ENCODE assay signal across 11 cellular contexts in the genomic region with DNA sequence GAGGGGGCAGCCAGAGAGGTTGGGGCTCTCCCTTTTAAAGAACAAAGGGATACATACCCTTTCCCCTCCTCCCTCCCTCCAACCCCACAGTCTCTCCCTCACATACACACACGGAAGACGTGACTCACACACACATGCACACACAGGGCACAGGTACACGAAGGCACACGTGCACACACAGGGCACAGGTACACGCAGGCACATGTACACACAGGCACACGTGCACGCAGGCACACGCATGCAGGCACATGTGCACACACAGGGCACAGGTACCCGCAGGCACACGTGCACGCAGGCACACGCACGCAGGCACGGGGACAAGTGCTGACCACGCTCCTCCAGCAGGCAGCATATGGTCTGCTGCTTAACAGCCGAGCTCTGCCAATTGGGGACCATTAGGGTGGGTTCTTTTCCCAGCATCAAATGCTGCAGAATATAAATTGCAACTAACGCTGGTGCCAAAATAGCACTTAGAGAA. TPM values are rescaled to one million over a fixed set of nuclear protein-coding genes. Genes with fewer than 3 reads are reported as not detected.
DNase-seq lines count a peak whose midpoint lies in the region; ATAC-seq and TF ChIP-seq lines count a peak whose summit lies in the region.
"Had no signal": no experiment of that assay in that cellular context is flagged by ENCODE, and none has a peak within 500 bp of the region (broad histone marks: within the 10 kb centered on the region; RNA-seq: fewer than 3 reads in every experiment).

No MANE protein-coding gene starts in this region.

- no peak overlapping the region for H2BK5ac ChIP-seq in mesendoderm (ENCODE audit: low read length)

- H3K36me3 Mint-ChIP-seq in activated naive CD4-positive, alpha-beta T cell treated with anti-CD3 and anti-CD28 coated beads, Interleukin-2, amount 50 U/mL, for 72 hours: no peaks in the 10 kb centered on the region
- no peaks in the 10 kb centered on the region for H3K36me3 Mint-ChIP-seq in activated naive CD8-positive, alpha-beta T cell treated with anti-CD3 and anti-CD28 coated beads, Interleukin-2, amount 50 U/mL, for 24 hours (ENCODE audit: low read depth)
- H3K36me3 Mint-ChIP-seq in activated T-cell treated with anti-CD3 and anti-CD28 coated beads, Interleukin-2, amount 50 U/mL, for 72 hours (ENCODE audit: insufficient read depth in 2 of 2): no peaks in the 10 kb centered on the region

- H3K4me3 ChIP-seq in mesendoderm (ENCODE audit: low read length) (no peak overlapping the region), tibial artery (peak overlapping the region; percentile 39 to 53)
- H3K4me3 ChIP-seq: MG63, ovary had no signal

- H3K9me3 ChIP-seq in tibial artery: no peaks in the 10 kb centered on the region
- H3K9me3 ChIP-seq: MG63, ovary had no signal

- peak overlapping the region; percentile 53 for H3K4me3 Mint-ChIP-seq in activated naive CD8-positive, alpha-beta T cell treated with anti-CD3 and anti-CD28 coated beads, Interleukin-2, amount 50 U/mL, for 24 hours
- H3K4me3 Mint-ChIP-seq in activated T-cell treated with anti-CD3 and anti-CD28 coated beads, Interleukin-2, amount 50 U/mL, for 72 hours: no peak overlapping the region
- H3K4me3 Mint-ChIP-seq: activated naive CD4-positive, alpha-beta T cell treated with anti-CD3 and anti-CD28 coated beads for 36 hours had no signal

- H3K79me2 ChIP-seq in mesendoderm (ENCODE audit: control insufficient read depth, insufficient read depth, low read length): no peaks in the 10 kb centered on the region

- H2BK120ac ChIP-seq in mesendoderm (ENCODE audit: low read depth, low read length): no peak overlapping the region

- H3K9ac ChIP-seq in mesendoderm (ENCODE audit: low read length): peak overlapping the region; percentile 56

- ATAC-seq in activated naive CD4-positive, alpha-beta T cell treated with anti-CD3 and anti-CD28 coated beads, Interleukin-2, amount 50 U/mL, for 72 hours: peak; percentile 10 to 16
- peak; percentile 53 for ATAC-seq in activated naive CD8-positive, alpha-beta T cell treated with anti-CD3 and anti-CD28 coated beads, Interleukin-2, amount 50 U/mL, for 24 hours
- no peak for ATAC-seq in activated T-cell treated with anti-CD3 and anti-CD28 coated beads, Interleukin-2, amount 50 U/mL, for 72 hours (replicated peaks in 1 of 2)

- no peak overlapping the region for H3K23ac ChIP-seq in mesendoderm (ENCODE audit: low read length)

- intact Hi-C loops in tibial artery (cut with DNase I; ENCODE audit: low total_unique reads): no loop called here

- H3K79me1 ChIP-seq in mesendoderm (ENCODE audit: low read length): no peaks in the 10 kb centered on the region

- H3K4me1 Mint-ChIP-seq in activated naive CD8-positive, alpha-beta T cell treated with anti-CD3 and anti-CD28 coated beads, Interleukin-2, amount 50 U/mL, for 24 hours: peaks cover 12% of the 10 kb centered on the region
- H3K4me1 Mint-ChIP-seq in activated T-cell treated with anti-CD3 and anti-CD28 coated beads, Interleukin-2, amount 50 U/mL, for 72 hours (ENCODE audit: low read depth): peaks cover 7% of the 10 kb centered on the region

- no peak overlapping the region for H3K4ac ChIP-seq in mesendoderm (ENCODE audit: low read depth, low read length)

- H4K5ac ChIP-seq in mesendoderm (ENCODE audit: low read length): no peak overlapping the region

- no peak overlapping the region for H2BK15ac ChIP-seq in mesendoderm (replicated peaks; ENCODE audit: low read depth)

- no peak overlapping the region for H4K8ac ChIP-seq in mesendoderm (ENCODE audit: low read depth, low read length)

- TF ChIP-seq CTCF in tibial artery (IDR thresholded peaks at IDR 0.05): no peak

- DNase-seq in activated naive CD4-positive, alpha-beta T cell treated with anti-CD3 and anti-CD28 coated beads, Interleukin-2, amount 50 U/mL, for 72 hours (ENCODE audit: low spot score in 2 of 2): no peak
- DNase-seq in activated naive CD4-positive, alpha-beta T cell (lab: John Stamatoyannopoulos, UW): no peak
- DNase-seq in activated naive CD8-positive, alpha-beta T cell treated with anti-CD3 and anti-CD28 coated beads, Interleukin-2, amount 50 U/mL, for 24 hours: no peak
- DNase-seq in mesendoderm: no peak
- DNase-seq in tibial artery: no peak
- DNase-seq in NCI-H345 treated with DMSO at 0.1 percent for 48 hours (lab: John Stamatoyannopoulos, UW; ENCODE audit: unreplicated experiment): no peak
- no peak for DNase-seq in stimulated activated CD4-positive, alpha-beta T cell treated with anti-CD3 and anti-CD28 coated beads, Interleukin-15, amount 100 ng/mL, for 24 hours
- DNase-seq in activated T-cell treated with anti-CD3 and anti-CD28 coated beads, Interleukin-2, amount 50 U/mL, for 72 hours: no peak
- DNase-seq: activated naive CD4-positive, alpha-beta T cell treated with anti-CD3 and anti-CD28 coated beads for 36 hours; MG63; ovary had no signal

- no peaks in the 10 kb centered on the region for H3K27me3 Mint-ChIP-seq in activated naive CD8-positive, alpha-beta T cell treated with anti-CD3 and anti-CD28 coated beads, Interleukin-2, amount 50 U/mL, for 24 hours
- H3K27me3 Mint-ChIP-seq in activated T-cell treated with anti-CD3 and anti-CD28 coated beads, Interleukin-2, amount 50 U/mL, for 72 hours (ENCODE audit: low read depth): no peaks in the 10 kb centered on the region

- peak overlapping the region in 1 of 2 donors; percentile 55 for H3K27ac Mint-ChIP-seq in activated naive CD4-positive, alpha-beta T cell treated with anti-CD3 and anti-CD28 coated beads, Interleukin-2, amount 50 U/mL, for 72 hours
- no peak overlapping the region for H3K27ac Mint-ChIP-seq in activated naive CD8-positive, alpha-beta T cell treated with anti-CD3 and anti-CD28 coated beads, Interleukin-2, amount 50 U/mL, for 24 hours
- no peak overlapping the region for H3K27ac Mint-ChIP-seq in activated T-cell treated with anti-CD3 and anti-CD28 coated beads, Interleukin-2, amount 50 U/mL, for 72 hours
- H3K27ac Mint-ChIP-seq: activated naive CD4-positive, alpha-beta T cell treated with anti-CD3 and anti-CD28 coated beads for 36 hours had no signal

- H3K9me3 Mint-ChIP-seq in activated naive CD4-positive, alpha-beta T cell treated with anti-CD3 and anti-CD28 coated beads, Interleukin-2, amount 50 U/mL, for 72 hours: no peaks in the 10 kb centered on the region
- no peaks in the 10 kb centered on the region for H3K9me3 Mint-ChIP-seq in activated naive CD8-positive, alpha-beta T cell treated with anti-CD3 and anti-CD28 coated beads, Interleukin-2, amount 50 U/mL, for 24 hours
- H3K9me3 Mint-ChIP-seq in activated T-cell treated with anti-CD3 and anti-CD28 coated beads, Interleukin-2, amount 50 U/mL, for 72 hours: no peaks in the 10 kb centered on the region
- H3K9me3 Mint-ChIP-seq: activated naive CD4-positive, alpha-beta T cell treated with anti-CD3 and anti-CD28 coated beads for 36 hours had no signal

- H3K27ac ChIP-seq in mesendoderm (ENCODE audit: low read depth, low read length): no peak overlapping the region
- peak overlapping the region; percentile 24 to 52 for H3K27ac ChIP-seq in tibial artery
- H3K27ac ChIP-seq: ovary had no signal

- H3K4me1 ChIP-seq in mesendoderm (ENCODE audit: control insufficient read depth, low read depth, low read length): no peaks in the 10 kb centered on the region
- peaks cover 0 to 14% (median 12%) of the 10 kb centered on the region in 4 donors for H3K4me1 ChIP-seq in tibial artery

- H3K56ac ChIP-seq in mesendoderm (ENCODE audit: low read length): peak overlapping the region; percentile 83

- no peak overlapping the region for H3K18ac ChIP-seq in mesendoderm (ENCODE audit: low read length)

- H3K36me3 ChIP-seq in mesendoderm (ENCODE audit: control insufficient read depth, insufficient read depth, low read length) (no peaks in the 10 kb centered on the region), tibial artery (peaks cover 0 to 8% (median 0%) of the 10 kb centered on the region in 3 donors)
- H3K36me3 ChIP-seq: MG63, ovary had no signal

- no peak overlapping the region for H3K4me2 ChIP-seq in mesendoderm (ENCODE audit: low read length)

- no CpG with 5 or more reads among the region's 17 CpGs for WGBS in mesendoderm (ENCODE audit: extremely low coverage, insufficient coverage, low lambda C conversion rate)

- H3K27me3 ChIP-seq in mesendoderm (ENCODE audit: insufficient read depth, low read length, poor library complexity) (no peaks in the 10 kb centered on the region), tibial artery (no peaks in the 10 kb centered on the region)
- H3K27me3 ChIP-seq: MG63, ovary had no signal

- no peak overlapping the region for H2AK5ac ChIP-seq in mesendoderm (ENCODE audit: low read length)

RNA-seq across cellular contexts. Expression of gene FBXL18, which starts 35.0 kb away (rescaled TPM):
- total RNA-seq in activated naive CD4-positive, alpha-beta T cell treated with anti-CD3 and anti-CD28 coated beads, Interleukin-2, amount 50 U/mL, for 72 hours: 10 to 100 TPM in 1 of 2 donors, 1 to 10 TPM in 1; 9.4 to 11.6 TPM
- 7.9 TPM for polyA plus RNA-seq in mesendoderm (2013, experiment 1 of 2)
- polyA plus RNA-seq in mesendoderm (2013, experiment 2 of 2): 7.9 TPM
- total RNA-seq in activated T-cell treated with anti-CD3 and anti-CD28 coated beads, Interleukin-2, amount 50 U/mL, for 72 hours: 10 to 100 TPM in 1 of 2 donors, 1 to 10 TPM in 1; 10.0 to 12.3 TPM

RNA-seq across cellular contexts. Expression of gene ACTB, which starts 51.8 kb away (rescaled TPM):
- over 10,000 TPM in 1 of 2 donors, 1,000 to 10,000 TPM in 1; 9,203 to 11,527 TPM for total RNA-seq in activated naive CD4-positive, alpha-beta T cell treated with anti-CD3 and anti-CD28 coated beads, Interleukin-2, amount 50 U/mL, for 72 hours
- 13,565 TPM for polyA plus RNA-seq in mesendoderm (2013, experiment 1 of 2)
- 13,705 TPM for polyA plus RNA-seq in mesendoderm (2013, experiment 2 of 2)
- 1,000 to 10,000 TPM; 4,284 to 5,173 TPM for total RNA-seq in activated T-cell treated with anti-CD3 and anti-CD28 coated beads, Interleukin-2, amount 50 U/mL, for 72 hours

RNA-seq across cellular contexts. Expression of gene TNRC18, which starts 55.0 kb away (rescaled TPM):
- 10 to 100 TPM; 46.9 to 47.7 TPM for total RNA-seq in activated naive CD4-positive, alpha-beta T cell treated with anti-CD3 and anti-CD28 coated beads, Interleukin-2, amount 50 U/mL, for 72 hours
- 23.2 TPM for polyA plus RNA-seq in mesendoderm (2013, experiment 1 of 2)
- polyA plus RNA-seq in mesendoderm (2013, experiment 2 of 2): 22.9 TPM
- total RNA-seq in activated T-cell treated with anti-CD3 and anti-CD28 coated beads, Interleukin-2, amount 50 U/mL, for 72 hours: 10 to 100 TPM; 67.6 to 69.0 TPM

Comparison
In these comparisons a context has a peak if more than half of its experiments do, and no peak if none do; other contexts are left out.
1. ATAC-seq: peak in activated naive CD4-positive, alpha-beta T cell treated with anti-CD3 and anti-CD28 coated beads, Interleukin-2, amount 50 U/mL, for 72 hours (2 of 2) and activated naive CD8-positive, alpha-beta T cell treated with anti-CD3 and anti-CD28 coated beads, Interleukin-2, amount 50 U/mL, for 24 hours (single experiment); none in activated T-cell treated with anti-CD3 and anti-CD28 coated beads, Interleukin-2, amount 50 U/mL, for 72 hours (0 of 2).